In the genomic region with DNA sequence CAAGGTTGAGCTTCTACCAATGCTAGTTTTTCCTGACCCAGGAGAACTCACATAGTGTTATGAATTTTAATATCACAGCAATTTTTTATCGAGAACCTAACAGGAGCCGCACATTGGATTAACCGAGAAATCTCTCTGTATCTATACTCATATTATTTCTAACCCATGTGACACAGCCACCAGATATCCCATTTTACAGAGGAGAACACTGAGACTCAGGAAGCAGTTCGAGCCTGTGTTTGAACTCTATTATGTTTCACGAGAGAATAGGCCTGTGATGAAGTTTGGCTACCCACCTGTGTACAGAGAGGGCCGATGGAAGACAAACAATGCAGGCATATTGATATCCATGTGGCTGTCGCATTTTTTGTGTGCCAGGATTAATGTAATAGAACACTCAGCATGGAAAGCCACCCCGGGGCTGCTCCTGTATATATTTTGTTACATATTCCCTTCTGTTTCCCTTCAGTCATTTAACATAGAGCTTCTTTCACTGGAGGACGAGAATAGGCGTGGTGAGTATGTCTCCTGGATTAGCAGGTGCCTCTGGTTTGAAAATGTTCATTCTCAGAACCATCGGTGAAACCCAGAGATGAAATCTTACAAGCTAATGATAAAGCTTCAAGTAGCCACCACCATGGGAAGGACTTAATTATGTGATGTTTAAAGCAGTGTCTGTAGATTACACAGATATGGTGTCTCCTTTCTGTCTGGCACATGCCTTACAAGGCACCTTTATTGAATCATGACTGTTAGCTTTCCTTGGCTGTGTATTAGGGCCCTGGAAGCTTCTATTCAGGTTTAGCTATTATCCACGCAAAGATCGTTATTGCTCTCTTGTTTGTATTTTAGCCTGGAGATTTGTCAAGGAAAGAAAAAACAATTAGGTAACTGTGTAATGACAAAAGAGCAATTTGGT, we compare ENCODE assay signal across 8 cellular contexts.
DNase-seq lines count a peak whose midpoint lies in the region; ATAC-seq and TF ChIP-seq lines count a peak whose summit lies in the region.
"Not testable (repeated sequence)": the region's sequence is repeated elsewhere in the genome, so short reads cannot be mapped to it uniquely, and the experiment has no call there.

No MANE protein-coding gene starts in this region.

- H3K27me3 ChIP-seq in A673 (replicated peaks; ENCODE audit: insufficient read depth, low read depth, low read length, poor library complexity); NT2/D1 (ENCODE audit: insufficient read depth, insufficient read length); cardiac muscle cell: not testable (repeated sequence)

- not testable (repeated sequence) for BruUV-seq in A673 (replicated peaks; lab: Mats Ljungman, UMichigan)

- H3K9ac ChIP-seq in NT2/D1 (ENCODE audit: insufficient read length, low read depth): peak overlapping the region; percentile 57

- POLR2A ChIA-PET in A673 (lab: Charles Lee; ENCODE audit: low non-redundant PET); activated CD4-positive, alpha-beta T cell treated with anti-CD3 and anti-CD28 coated beads, Interleukin-2, amount 10 ng/mL, durations not matched to agents 7 days and 5 days (lab: Charles Lee): not testable (repeated sequence)

- H3K27ac Mint-ChIP-seq in HFFc6 (peak overlapping the region; percentile 94), brain (peak overlapping the region; percentile 73 to 96 (median 85)), naive B cell (peak overlapping the region; percentile 82 to 99 (median 94))
- peak overlapping the region; percentile 88 for H3K27ac Mint-ChIP-seq in activated CD4-positive, alpha-beta T cell treated with anti-CD3 and anti-CD28 coated beads, Interleukin-2, amount 10 ng/mL, durations not matched to agents 7 days and 5 days

- not testable (repeated sequence) for H3K4me3 ChIP-seq in A673 (ENCODE audit: low read depth, low read length, poor library complexity, severe bottlenecking); NT2/D1 (ENCODE audit: insufficient read length, low read depth); cardiac muscle cell; skin epidermis

- H3K9me3 ChIP-seq in A673 (ENCODE audit: low read depth, low read length, poor library complexity, severe bottlenecking); NT2/D1 (ENCODE audit: insufficient read depth, low read length); cardiac muscle cell (ENCODE audit: low read depth): not testable (repeated sequence)

- ATAC-seq in naive B cell (ENCODE audit: low read depth in 2 of 2): not testable (repeated sequence)

- H3K4me1 ChIP-seq in A673 (ENCODE audit: insufficient read depth, low read length, poor library complexity, severe bottlenecking) (peaks cover 55% of the 10 kb centered on the region), cardiac muscle cell (ENCODE audit: low read depth) (peaks cover 42% of the 10 kb centered on the region)
- H3K4me1 ChIP-seq in NT2/D1 (ENCODE audit: insufficient read depth, insufficient read length): not testable (repeated sequence)

- not testable (repeated sequence) for DNase-seq in A673 (ENCODE audit: low spot score); HFFc6; NT2/D1 (ENCODE audit: low read depth, low spot score); activated CD4-positive, alpha-beta T cell treated with anti-CD3 and anti-CD28 coated beads, Interleukin-2, amount 10 ng/mL, durations not matched to agents 7 days and 5 days; cardiac muscle cell (ENCODE audit: low read depth in 1 of 2, low spot score in 1 of 2); naive B cell

- H3K27ac ChIP-seq in A673 (ENCODE audit: low read depth, low read length, poor library complexity, severe bottlenecking) (peak overlapping the region; percentile 79), cardiac muscle cell (peak overlapping the region; percentile 27), skin epidermis (peak overlapping the region in 18 of 21 experiments; percentile 6 to 92 (median 74))

- not testable (repeated sequence) for H3K9me3 Mint-ChIP-seq in HFFc6; activated CD4-positive, alpha-beta T cell treated with anti-CD3 and anti-CD28 coated beads, Interleukin-2, amount 10 ng/mL, durations not matched to agents 7 days and 5 days; brain; naive B cell

- H3K27me3 Mint-ChIP-seq in HFFc6 (ENCODE audit: insufficient read depth); activated CD4-positive, alpha-beta T cell treated with anti-CD3 and anti-CD28 coated beads, Interleukin-2, amount 10 ng/mL, durations not matched to agents 7 days and 5 days; brain; naive B cell: not testable (repeated sequence)

- CTCF ChIA-PET in A673 (lab: Charles Lee): interaction anchor here (0.6 kb wide), 2 partner anchors 44 to 329 kb away, joined by 3 to 4 read pairs; no protein-coding TSS in a partner anchor
- CTCF ChIA-PET in activated CD4-positive, alpha-beta T cell treated with anti-CD3 and anti-CD28 coated beads, Interleukin-2, amount 10 ng/mL, durations not matched to agents 7 days and 5 days (lab: Charles Lee): interaction anchor here (1.2 to 3.0 kb wide), 8 partner anchors 8 to 243 kb away, joined by 3 to 14 read pairs (median 3); no protein-coding TSS in a partner anchor

- H3K4me3 Mint-ChIP-seq in HFFc6 (peak overlapping the region; percentile 78), brain (peak overlapping the region; percentile 23 to 82 (median 77)), naive B cell (peak overlapping the region in 7 of 8 donors; percentile 28 to 90 (median 74))
- H3K4me3 Mint-ChIP-seq in activated CD4-positive, alpha-beta T cell treated with anti-CD3 and anti-CD28 coated beads, Interleukin-2, amount 10 ng/mL, durations not matched to agents 7 days and 5 days: peak overlapping the region; percentile 2

- not testable (repeated sequence) for TF ChIP-seq CTCF in A673 (conservative IDR thresholded peaks at IDR 0.05; ENCODE audit: low read depth, low read length); HFFc6 (IDR thresholded peaks at IDR 0.05); brain (conservative IDR thresholded peaks at IDR 0.05); cardiac muscle cell (IDR thresholded peaks at IDR 0.05; ENCODE audit: low read depth, low read length)

- intact Hi-C loops in A673 (cut with micrococcal nuclease; ENCODE audit: unreplicated experiment): loop anchor here (5.0 kb wide), 2 partner anchors 33 to 52 kb away; no protein-coding TSS in a partner anchor

- not testable (repeated sequence) for H3K36me3 ChIP-seq in A673 (ENCODE audit: insufficient read depth, low read length, poor library complexity, severe bottlenecking); NT2/D1 (ENCODE audit: insufficient read depth, insufficient read length, low read length); cardiac muscle cell

- H3K36me3 Mint-ChIP-seq in HFFc6 (ENCODE audit: low read depth); activated CD4-positive, alpha-beta T cell treated with anti-CD3 and anti-CD28 coated beads, Interleukin-2, amount 10 ng/mL, durations not matched to agents 7 days and 5 days (ENCODE audit: low read depth); brain; naive B cell: not testable (repeated sequence)

- peaks cover 54% of the 10 kb centered on the region for H3K4me1 Mint-ChIP-seq in HFFc6 (ENCODE audit: low read depth)
- H3K4me1 Mint-ChIP-seq in activated CD4-positive, alpha-beta T cell treated with anti-CD3 and anti-CD28 coated beads, Interleukin-2, amount 10 ng/mL, durations not matched to agents 7 days and 5 days: peaks cover 56% of the 10 kb centered on the region
- H3K4me1 Mint-ChIP-seq in brain: peaks cover 61% of the 10 kb centered on the region
- H3K4me1 Mint-ChIP-seq in naive B cell: peaks cover 37 to 58% (median 56%) of the 10 kb centered on the region in 3 donors

Comparison
In these comparisons a context has a peak if more than half of its experiments do, and no peak if none do; other contexts are left out.
1. H3K27ac ChIP-seq: peak in every context shown above with its lines; median percentile 79 in A673; 74 in skin epidermis; 27 in cardiac muscle cell.
2. H3K4me3 Mint-ChIP-seq: peak in every context shown above with its lines; median percentile 78 in HFFc6; 77 in brain; 74 in naive B cell; 2 in activated CD4-positive, alpha-beta T cell treated with anti-CD3 and anti-CD28 coated beads, Interleukin-2, amount 10 ng/mL, durations not matched to agents 7 days and 5 days.